11 cellular contexts compared by ENCODE assay signal in the genomic region with DNA sequence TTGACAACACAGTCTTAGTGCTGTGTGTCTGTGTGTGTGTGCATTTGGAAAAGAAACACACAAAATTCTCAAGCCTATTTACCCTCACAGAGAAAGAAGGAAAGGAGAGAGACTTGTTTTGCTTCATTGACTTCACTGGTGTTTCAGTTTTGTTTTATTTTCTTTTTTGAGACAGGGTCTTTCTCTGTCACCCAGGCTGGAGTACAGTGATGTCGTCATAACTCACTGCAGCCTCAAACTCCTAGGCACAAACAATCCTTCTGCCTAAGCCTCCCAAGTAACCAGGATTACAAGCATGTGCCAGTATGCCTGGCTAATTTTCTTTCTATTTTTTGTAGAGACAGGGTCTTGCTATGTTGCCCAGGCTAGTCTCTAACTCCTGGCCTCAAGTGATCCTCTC.
"Had no signal": no experiment of that assay in that cellular context is flagged by ENCODE, and none has a peak within 500 bp of the region (broad histone marks: within the 10 kb centered on the region; RNA-seq: fewer than 3 reads in every experiment).

No MANE protein-coding gene starts in this region.

- FAIRE-seq: H1, H54 had no signal

- DNase-seq: GM23248, GOT3, H7, H9, HCEC 1CT, HFFc6 had no signal

- H3K36me3 ChIP-seq: HAP-1 had no signal

- H3K9ac ChIP-seq: GM23248 had no signal

- H3K4me3 ChIP-seq: GM23248, GM23338, HAP-1 had no signal

- H3K27ac ChIP-seq: GM23248 had no signal

- H2AFZ ChIP-seq: GM23248, GM23338 had no signal

- H3K4me2 ChIP-seq: GM23338 had no signal

- H3K9me3 ChIP-seq: HAP-1 had no signal

- H3K4me1 ChIP-seq: HAP-1 had no signal

- ATAC-seq: GM23338, HCT116 had no signal
